In genomic region chr19:29671393-29672076, GRCh38 we compare ENCODE assay signal across 1 cellular context.
TF ChIP-seq lines count a peak whose summit lies in the region.

No MANE protein-coding gene starts in this region.

TF ChIP-seq in K562, 482 proteins besides CTCF, POLR2A, EP300 and RAD21 (continued from another document and continues in another):
- TF ChIP-seq PBX2 (CRISPR knock-in tag; IDR thresholded peaks at IDR 0.05; ENCODE audit: low read depth) = no peak
- TF ChIP-seq PBX2 (tag; conservative IDR thresholded peaks at IDR 0.05; ENCODE audit: low read depth) = no peak
- TF ChIP-seq NCOA1 (IDR thresholded peaks at IDR 0.05; ENCODE audit: low read depth) = no peak
- TF ChIP-seq HMBOX1 (IDR thresholded peaks at IDR 0.05) = peak; percentile 59; the same call in 1 of the 2 replicates
- TF ChIP-seq DDX20 (tag; IDR thresholded peaks at IDR 0.05; ENCODE audit: low read depth) = no peak
- TF ChIP-seq ZC3H8 (IDR thresholded peaks at IDR 0.05) = no peak
- no peak for TF ChIP-seq HOXB6 (CRISPR knock-in tag; IDR thresholded peaks at IDR 0.05; ENCODE audit: borderline replicate concordance)
- 0 out of 2 replicates have a peak, but pooled peaks have one; percentile 40 for TF ChIP-seq ZNF395 (CRISPR knock-in tag; IDR thresholded peaks at IDR 0.05)
- no peak for TF ChIP-seq ZNF785 (CRISPR knock-in tag; IDR thresholded peaks at IDR 0.05)
- no peak for TF ChIP-seq NR0B1 (IDR thresholded peaks at IDR 0.05; ENCODE audit: partially characterized antibody)
- TF ChIP-seq KHSRP (IDR thresholded peaks at IDR 0.05) = no peak
- no peak for TF ChIP-seq MLX (CRISPR knock-in tag; conservative IDR thresholded peaks at IDR 0.05)
- no peak for TF ChIP-seq TARDBP (IDR thresholded peaks at IDR 0.05)
- TF ChIP-seq ZNF232 (CRISPR knock-in tag; IDR thresholded peaks at IDR 0.05) = no peak
- no peak for TF ChIP-seq CREM (IDR thresholded peaks at IDR 0.05; ENCODE audit: low read depth)
- no peak for TF ChIP-seq ZFP1 (CRISPR knock-in tag; IDR thresholded peaks at IDR 0.05)
- no peak for TF ChIP-seq CREB5 (CRISPR knock-in tag; IDR thresholded peaks at IDR 0.05)
- TF ChIP-seq DACH1 (IDR thresholded peaks at IDR 0.05; ENCODE audit: partially characterized antibody) = no peak
- no peak for TF ChIP-seq MTF1 (CRISPR knock-in tag; IDR thresholded peaks at IDR 0.05; ENCODE audit: borderline replicate concordance)
- no peak for TF ChIP-seq ZNF280A (IDR thresholded peaks at IDR 0.05; ENCODE audit: low read depth, partially characterized antibody)
- no peak for TF ChIP-seq SP2 (IDR thresholded peaks at IDR 0.05; ENCODE audit: extremely low read depth, low read depth, low read length, poor library complexity, severe bottlenecking)
- TF ChIP-seq MEF2A (IDR thresholded peaks at IDR 0.05; ENCODE audit: control insufficient read depth, low read depth, low read length) = 0 out of 2 replicates have a peak, but pooled peaks have one; percentile 60
- TF ChIP-seq MTA2 (IDR thresholded peaks at IDR 0.05; ENCODE audit: low read depth) = no peak
- peak; percentile 46 to 80 for TF ChIP-seq E2F6 (IDR thresholded peaks at IDR 0.05; ENCODE audit: borderline replicate concordance in 1 of 2, extremely low read depth in 1 of 2, insufficient read depth in 1 of 2, insufficient read length in 1 of 2, low read depth in 1 of 2, low read length in 1 of 2, poor library complexity in 1 of 2, severe bottlenecking in 1 of 2)
- TF ChIP-seq SRF (CRISPR knock-in tag; IDR thresholded peaks at IDR 0.05) = no peak
- no peak for TF ChIP-seq HOMEZ (CRISPR knock-in tag; IDR thresholded peaks at IDR 0.05)
- no peak for TF ChIP-seq ZNF23 (CRISPR knock-in tag; IDR thresholded peaks at IDR 0.05)
- TF ChIP-seq ZNF324 (CRISPR knock-in tag; IDR thresholded peaks at IDR 0.05) = no peak
- TF ChIP-seq MNT (conservative IDR thresholded peaks at IDR 0.05) = peak; percentile 62 to 69; a peak in 3 of 4 replicates
- 0 out of 2 replicates have a peak, but pooled peaks have one; percentile 9 for TF ChIP-seq ARID1B (IDR thresholded peaks at IDR 0.05)
- no peak for TF ChIP-seq PHF8 (IDR thresholded peaks at IDR 0.05; ENCODE audit: borderline replicate concordance, low read length)
- TF ChIP-seq NRF1 (conservative IDR thresholded peaks at IDR 0.05 in 1 of 2, IDR thresholded peaks at IDR 0.05 in 1 of 2) = no peak
- no peak for TF ChIP-seq TRIM25 (IDR thresholded peaks at IDR 0.05; ENCODE audit: borderline replicate concordance)
- no peak for TF ChIP-seq BACH1 (tag; IDR thresholded peaks at IDR 0.05)
- TF ChIP-seq SREBF1 (IDR thresholded peaks at IDR 0.05; ENCODE audit: borderline replicate concordance, low read depth, low read length) = no peak
- no peak for TF ChIP-seq ZNF384 (IDR thresholded peaks at IDR 0.05; ENCODE audit: low read depth, low read length)
- no peak for TF ChIP-seq KLF16 (IDR thresholded peaks at IDR 0.05)
